ENCODE assay signal across 8 cellular contexts in genomic region chr14:101964297-101965144, GRCh38. TPM values are rescaled to one million over a fixed set of nuclear protein-coding genes. Genes with fewer than 3 reads are reported as not detected.
DNase-seq lines count a peak whose midpoint lies in the region; ATAC-seq, FAIRE-seq and TF ChIP-seq lines count a peak whose summit lies in the region.

Gene DYNC1H1, plus strand, starts transcription at chr14:101964573. Its CDS starts 119 bp downstream, at chr14:101964692.

- H3K27me3 ChIP-seq in CD8-positive, alpha-beta memory T cell (ENCODE audit: insufficient read depth, low read length, poor library complexity, severe bottlenecking) = no peaks in the 10 kb centered on the region
- H3K27me3 ChIP-seq in lung (ENCODE audit: control insufficient read depth, insufficient read depth) = no peaks in the 10 kb centered on the region

- TF ChIP-seq CTCF in lung (IDR thresholded peaks at IDR 0.05; ENCODE audit: control extremely low read depth, extremely low read depth) = no peak

- peak; percentile 87 to 92 (median 88) for DNase-seq in CD8-positive, alpha-beta memory T cell
- DNase-seq in HTR-8/SVneo (ENCODE audit: insufficient read length, low spot score) (peak; percentile 87), NOMO-1 (lab: John Stamatoyannopoulos, UW; ENCODE audit: unreplicated experiment in 2 of 2) (peak; percentile 85 to 94), lung (ENCODE audit: low spot score) (peak; percentile 87)
- DNase-seq in activated CD8-positive, alpha-beta memory T cell treated with anti-CD3 and anti-CD28 coated beads for 24 hours = peak; percentile 92
- peak; percentile 81 for DNase-seq in effector CD4-positive, alpha-beta T cell
- peak; percentile 66 to 83 (median 76) for DNase-seq in stimulated activated CD4-positive, alpha-beta T cell treated with anti-CD3 and anti-CD28 coated beads, TNF-alpha, amount 100 ng/mL, for 1 hour (ENCODE audit: low read depth in 3 of 3, low spot score in 1 of 3)

- peaks cover 3% of the 10 kb centered on the region for H3K36me3 ChIP-seq in CD8-positive, alpha-beta memory T cell (ENCODE audit: insufficient read depth, low read length)
- H3K36me3 ChIP-seq in lung (ENCODE audit: control insufficient read depth in 2 of 2, insufficient read depth in 2 of 2, low read length in 2 of 2) = peaks cover 3% of the 10 kb centered on the region in 2 donors

- H3K27me3 Mint-ChIP-seq in CD8-positive, alpha-beta memory T cell = peaks cover 0 to 3% of the 10 kb centered on the region in 2 donors

- peak within 1 kb of the TSS; percentile 88 to 98 (median 93) for H3K4me3 Mint-ChIP-seq in CD8-positive, alpha-beta memory T cell

- H3K27ac Mint-ChIP-seq in CD8-positive, alpha-beta memory T cell = peak within 1 kb of the TSS; percentile 80 to 96 (median 92)

- peak within 1 kb of the TSS; percentile 81 for H3K4me3 ChIP-seq in CD8-positive, alpha-beta memory T cell (ENCODE audit: low read length)
- H3K4me3 ChIP-seq in lung = peak within 1 kb of the TSS; percentile 90

- H3K4me1 ChIP-seq in CD8-positive, alpha-beta memory T cell (ENCODE audit: insufficient read depth, low read length) = peaks cover 33% of the 10 kb centered on the region
- peaks cover 3 to 12% of the 10 kb centered on the region in 2 donors for H3K4me1 ChIP-seq in lung (ENCODE audit: control insufficient read depth in 2 of 2, insufficient read depth in 2 of 2, low read length in 2 of 2)

- FAIRE-seq in HTR-8/SVneo (lab: Jason Lieb, UNC) = peak; percentile 94

- CTCF ChIA-PET in CD8-positive, alpha-beta memory T cell (lab: Charles Lee) = interaction anchor here (0.8 to 4.0 kb wide), 5 partner anchors 16 to 350 kb away, joined by 3 to 18 read pairs (median 4); no protein-coding TSS in a partner anchor

- no peaks in the 10 kb centered on the region for H3K9me3 Mint-ChIP-seq in CD8-positive, alpha-beta memory T cell

- 0% methylated on average over 98 to 108 of the region's 108 CpGs for WGBS in lung, 2 donors

- ATAC-seq in GM21360 (IDR thresholded peaks at IDR 0.05; ENCODE audit: unreplicated experiment) (peak; percentile 69), lung (ENCODE audit: insufficient read depth, low FRiP score) (peak; percentile 95)

- POLR2A ChIA-PET in CD8-positive, alpha-beta memory T cell (lab: Charles Lee) = interaction anchor here (1.0 to 1.5 kb wide), 6 partner anchors 27 to 258 kb away, joined by 3 to 9 read pairs (median 3); no protein-coding TSS in a partner anchor

- no peaks in the 10 kb centered on the region for H3K9me3 ChIP-seq in CD8-positive, alpha-beta memory T cell (ENCODE audit: low read length)
- no peaks in the 10 kb centered on the region for H3K9me3 ChIP-seq in lung (ENCODE audit: control insufficient read depth in 2 of 2, insufficient read depth in 1 of 2, low read length in 1 of 2)

- H3K4me1 Mint-ChIP-seq in CD8-positive, alpha-beta memory T cell = peaks cover 43 to 62% (median 60%) of the 10 kb centered on the region in 3 donors

- peaks cover 0 to 20% (median 6%) of the 10 kb centered on the region in 3 donors for H3K36me3 Mint-ChIP-seq in CD8-positive, alpha-beta memory T cell

- peak within 1 kb of the TSS; percentile 83 for H3K27ac ChIP-seq in CD8-positive, alpha-beta memory T cell (ENCODE audit: low read depth, low read length)
- peak within 1 kb of the TSS; percentile 93 to 97 for H3K27ac ChIP-seq in lung (ENCODE audit: low read depth in 1 of 2, low read length in 1 of 2)

RNA-seq across cellular contexts. Expression of gene DYNC1H1, which starts in this region (rescaled TPM):
- total RNA-seq in CD8-positive, alpha-beta memory T cell = 100 to 1,000 TPM; 241 to 249 TPM
- 59.7 TPM for polyA plus RNA-seq in CD8-positive, alpha-beta memory T cell
- total RNA-seq in lung = 100 to 1,000 TPM; 438 to 485 TPM
- polyA plus RNA-seq in lung = 100 to 1,000 TPM; 111 to 218 TPM

Comparison
In these comparisons a context has a peak if more than half of its experiments do, and no peak if none do; other contexts are left out.
1. Peak in every context shown above with its lines: DNase-seq, ATAC-seq, H3K4me3 ChIP-seq and H3K27ac ChIP-seq.